1 cellular context compared by ENCODE assay signal in the genomic region with DNA sequence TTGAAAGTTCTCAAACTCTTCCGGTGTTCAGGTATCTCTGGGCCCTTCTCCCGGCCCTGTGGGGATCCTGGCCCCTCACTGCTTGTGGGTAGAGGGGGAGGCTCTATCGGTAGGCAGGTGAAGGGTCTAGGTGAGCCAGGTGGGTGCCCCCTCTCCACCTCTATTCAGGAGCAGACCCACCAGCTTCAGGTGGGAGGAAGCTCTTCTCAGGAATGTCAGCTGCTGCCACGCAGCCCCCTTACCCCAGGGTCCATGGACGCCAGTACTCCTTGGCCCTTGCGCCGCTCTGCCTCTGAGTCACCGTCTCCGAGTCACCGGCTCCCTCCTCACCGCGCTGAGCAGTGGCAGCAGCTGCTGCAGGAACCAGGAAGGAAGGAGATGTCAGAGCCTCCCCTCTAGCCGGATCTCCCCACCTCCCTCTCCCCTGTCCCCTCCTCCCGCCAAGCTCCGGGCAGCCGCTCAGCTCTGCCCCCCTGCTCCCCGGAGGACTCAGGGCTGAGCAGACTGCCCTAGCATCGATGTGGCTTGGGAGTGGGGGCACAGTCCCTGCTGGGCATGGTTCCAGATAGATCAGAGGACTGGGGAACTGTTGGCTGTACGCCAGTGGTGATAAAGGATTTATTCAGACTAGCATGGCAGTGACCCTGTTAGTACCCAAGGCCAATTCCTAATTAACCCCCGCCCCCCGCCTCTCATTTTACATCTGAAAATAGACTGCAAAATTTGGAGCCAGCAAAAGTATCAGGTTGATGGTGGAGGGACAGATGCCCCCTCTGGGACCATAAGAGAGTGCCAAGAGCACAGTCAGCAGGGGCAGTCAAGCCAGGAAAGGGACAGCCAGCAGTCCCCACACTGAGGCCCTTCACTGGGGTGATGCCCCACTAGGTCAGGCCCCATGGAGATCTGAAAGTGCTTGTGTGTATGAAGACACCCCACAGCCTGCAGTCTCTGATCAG.
TF ChIP-seq lines count a peak whose summit lies in the region.

A gene with protein sequence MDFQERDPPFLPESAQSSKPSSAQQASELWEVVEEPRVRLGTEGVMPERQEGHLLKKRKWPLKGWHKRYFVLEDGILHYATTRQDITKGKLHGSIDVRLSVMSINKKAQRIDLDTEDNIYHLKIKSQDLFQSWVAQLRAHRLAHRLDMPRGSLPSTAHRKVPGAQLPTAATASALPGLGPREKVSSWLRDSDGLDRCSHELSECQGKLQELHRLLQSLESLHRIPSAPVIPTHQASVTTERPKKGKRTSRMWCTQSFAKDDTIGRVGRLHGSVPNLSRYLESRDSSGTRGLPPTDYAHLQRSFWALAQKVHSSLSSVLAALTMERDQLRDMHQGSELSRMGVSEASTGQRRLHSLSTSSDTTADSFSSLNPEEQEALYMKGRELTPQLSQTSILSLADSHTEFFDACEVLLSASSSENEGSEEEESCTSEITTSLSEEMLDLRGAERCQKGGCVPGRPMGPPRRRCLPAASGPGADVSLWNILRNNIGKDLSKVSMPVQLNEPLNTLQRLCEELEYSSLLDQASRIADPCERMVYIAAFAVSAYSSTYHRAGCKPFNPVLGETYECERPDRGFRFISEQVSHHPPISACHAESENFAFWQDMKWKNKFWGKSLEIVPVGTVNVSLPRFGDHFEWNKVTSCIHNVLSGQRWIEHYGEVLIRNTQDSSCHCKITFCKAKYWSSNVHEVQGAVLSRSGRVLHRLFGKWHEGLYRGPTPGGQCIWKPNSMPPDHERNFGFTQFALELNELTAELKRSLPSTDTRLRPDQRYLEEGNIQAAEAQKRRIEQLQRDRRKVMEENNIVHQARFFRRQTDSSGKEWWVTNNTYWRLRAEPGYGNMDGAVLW (minus strand): TSS at position 371 of the 956 bp plus-strand sequence. CDS start 1,516 bp downstream, outside the sequence.

TF ChIP-seq in K562, 482 proteins besides CTCF, POLR2A, EP300 and RAD21 (continued from another document):
- TF ChIP-seq PRDM10 (IDR thresholded peaks at IDR 0.05; ENCODE audit: partially characterized antibody) (peak; percentile 45), CTBP1 (IDR thresholded peaks at IDR 0.05; ENCODE audit: borderline replicate concordance) (peak; percentile 62; the same call in 1 of the 2 replicates), RB1 (IDR thresholded peaks at IDR 0.05; ENCODE audit: low read depth) (peak; percentile 84; the same call in 1 of the 2 replicates), TCF3 (CRISPR knock-in tag; IDR thresholded peaks at IDR 0.05) (no peak; the same call in 1 of the 2 replicates), ZNF316 (IDR thresholded peaks at IDR 0.05) (no peak), ZBTB17 (CRISPR knock-in tag; IDR thresholded peaks at IDR 0.05) (0 out of 2 replicates have a peak, but pooled peaks have one; percentile 32), SRSF3 (IDR thresholded peaks at IDR 0.05; ENCODE audit: insufficient read depth, low read length) (no peak), ZNF217 (CRISPR knock-in tag; IDR thresholded peaks at IDR 0.05) (no peak), POLR2B (IDR thresholded peaks at IDR 0.05; ENCODE audit: low read depth, partially characterized antibody) (peak; percentile 74), TRIM24 (IDR thresholded peaks at IDR 0.05) (0 out of 4 replicates have a peak, but pooled peaks of 1 of the 2 experiments have one; percentile 43), SREBF1 (IDR thresholded peaks at IDR 0.05; ENCODE audit: borderline replicate concordance, low read depth, low read length) (no peak), E2F8 (IDR thresholded peaks at IDR 0.05; ENCODE audit: low read depth, partially characterized antibody) (peak; percentile 86), ZBTB1 (CRISPR knock-in tag; IDR thresholded peaks at IDR 0.05; ENCODE audit: borderline replicate concordance, low read depth) (no peak), ZNF263 (CRISPR knock-in tag; IDR thresholded peaks at IDR 0.05; ENCODE audit: borderline replicate concordance) (peak; percentile 99), SMARCA4 (IDR thresholded peaks at IDR 0.05) (peak; percentile 57; the same call in 1 of the 2 replicates), EZH2 (IDR thresholded peaks at IDR 0.05; ENCODE audit: borderline replicate concordance, low read depth, low read length) (no peak), FUS (optimal IDR thresholded peaks at IDR 0.05; ENCODE audit: low read depth, low read length) (no peak), KLF13 (tag; IDR thresholded peaks at IDR 0.05; ENCODE audit: borderline replicate concordance, low read depth) (no peak), HDGF (IDR thresholded peaks at IDR 0.05) (no peak), SOX6 (IDR thresholded peaks at IDR 0.05) (no peak), SUPT5H (IDR thresholded peaks at IDR 0.05) (peak; percentile 74), POLR2AphosphoS5 (IDR thresholded peaks at IDR 0.05; ENCODE audit: control insufficient read depth, insufficient read depth, low read depth, low read length) (peak; percentile 76), SAP30 (IDR thresholded peaks at IDR 0.05; ENCODE audit: borderline replicate concordance, insufficient read depth, low read depth, low read length, poor library complexity, severe bottlenecking) (peak; percentile 66)
